Comparison of ENCODE assay signal across 8 cellular contexts in the genomic region with DNA sequence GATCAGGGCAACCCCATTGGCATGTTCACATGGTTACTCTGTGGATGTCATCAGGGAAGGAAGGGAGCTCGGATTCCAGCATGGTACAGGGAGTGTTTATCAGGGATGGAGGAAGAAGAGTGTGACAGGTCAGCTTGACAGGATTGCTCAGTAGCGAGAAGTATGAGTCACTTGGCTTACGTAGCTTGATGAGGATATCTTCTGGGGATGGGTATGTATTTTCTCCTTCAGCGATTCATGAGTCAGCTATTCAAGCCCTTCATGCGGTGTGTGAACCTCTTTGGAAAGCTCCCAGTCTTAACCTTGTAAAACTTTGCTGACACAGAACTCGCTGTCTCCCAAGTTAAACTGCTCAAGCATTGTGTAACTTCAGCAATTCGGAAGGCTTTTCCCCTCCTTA.
DNase-seq lines count a peak whose midpoint lies in the region; TF ChIP-seq lines count a peak whose summit lies in the region.

No MANE protein-coding gene starts in this region.

- no peaks in the 10 kb centered on the region for H3K27me3 ChIP-seq in AG04450 (ENCODE audit: control insufficient read depth, insufficient read depth, low read length)
- no peaks in the 10 kb centered on the region for H3K27me3 ChIP-seq in mammary epithelial cell (ENCODE audit: insufficient read depth, low read length)
- H3K27me3 ChIP-seq in mesenchymal stem cell (ENCODE audit: control insufficient read depth in 1 of 2, insufficient read depth in 1 of 2, low read length in 2 of 2) = no peaks in the 10 kb centered on the region

- H3K9me3 Mint-ChIP-seq in activated T-helper 1 cell treated with anti-CD3 and anti-CD28 coated beads, Interleukin-12 subunit alpha, Interleukin-12 subunit beta, Interleukin-2, Interleukin-4 antibody, amounts not matched to agents 30 ng/mL and 10 ng/mL and 1 ng/mL, durations not matched to agents 14 hours and 24 hours and 36 hours = no peaks in the 10 kb centered on the region

- 18% methylated on average over 7 of the region's 7 CpGs for WGBS in mammary epithelial cell (ENCODE audit: low coverage, missing lambda C conversion rate)
- 6% methylated on average over 7 of the region's 7 CpGs for WGBS in mesenchymal stem cell

- H3K23ac ChIP-seq in mesenchymal stem cell (ENCODE audit: low read length in 2 of 2) = no peak overlapping the region

- dilution Hi-C loops in mammary epithelial cell (cut with HindIII; ENCODE audit: low sequenced_read_pairs) = no loop called here

- no peak overlapping the region for H4K8ac ChIP-seq in mesenchymal stem cell (ENCODE audit: low read length)

- H3K4me2 ChIP-seq in mammary epithelial cell (ENCODE audit: insufficient read depth, low read depth, low read length) (peak overlapping the region; percentile 30), mesenchymal stem cell (ENCODE audit: low read length, poor library complexity, severe bottlenecking) (peak overlapping the region; percentile 20)

- POLR2A ChIA-PET in AG04450 (lab: Yijun Ruan, JAX) = interaction anchor here (0.5 to 1.2 kb wide), 3 partner anchors 19 to 1596 kb away, joined by 3 read pairs; no protein-coding TSS in a partner anchor

- no peak overlapping the region for H3K4me3 Mint-ChIP-seq in activated T-helper 1 cell treated with anti-CD3 and anti-CD28 coated beads, Interleukin-12 subunit alpha, Interleukin-12 subunit beta, Interleukin-2, Interleukin-4 antibody, amounts not matched to agents 30 ng/mL and 10 ng/mL and 1 ng/mL, durations not matched to agents 14 hours and 24 hours and 36 hours

- H2BK12ac ChIP-seq in mesenchymal stem cell (ENCODE audit: low read length in 2 of 2) = no peak overlapping the region

- H3K4ac ChIP-seq in mesenchymal stem cell (ENCODE audit: low read depth in 1 of 2, low read length in 2 of 2) = no peak overlapping the region

- H3K27ac Mint-ChIP-seq in activated T-helper 1 cell treated with anti-CD3 and anti-CD28 coated beads, Interleukin-12 subunit alpha, Interleukin-12 subunit beta, Interleukin-2, Interleukin-4 antibody, amounts not matched to agents 30 ng/mL and 10 ng/mL and 1 ng/mL, durations not matched to agents 14 hours and 24 hours and 36 hours = no peak overlapping the region

- intact Hi-C loops in mammary epithelial cell (cut with micrococcal nuclease) = no loop called here
- intact Hi-C loops in activated T-helper 1 cell treated with anti-CD3 and anti-CD28 coated beads, Interleukin-12 subunit alpha, Interleukin-12 subunit beta, Interleukin-2, Interleukin-4 antibody, amounts not matched to agents 30 ng/mL and 10 ng/mL and 1 ng/mL, durations not matched to agents 14 hours and 24 hours and 36 hours (cut with micrococcal nuclease) = no loop called here

- no TSS peak for BruUV-seq in mammary epithelial cell (replicated peaks; lab: Mats Ljungman, UMichigan)

- H3K79me2 ChIP-seq in mammary epithelial cell (ENCODE audit: insufficient read depth, low read length) = peaks cover 34% of the 10 kb centered on the region

- TF ChIP-seq CTCF in AG04450 (IDR thresholded peaks at IDR 0.05; ENCODE audit: low read depth, low read length) (no peak), mammary epithelial cell (conservative IDR thresholded peaks at IDR 0.05 in 1 of 2, IDR thresholded peaks at IDR 0.05 in 1 of 2; ENCODE audit: extremely low read depth in 1 of 2, insufficient read depth in 1 of 2, low read depth in 1 of 2, low read length in 2 of 2) (no peak)

- no peak overlapping the region for H2BK120ac ChIP-seq in mesenchymal stem cell (ENCODE audit: low read depth, low read length)

- no peaks in the 10 kb centered on the region for H4K20me1 ChIP-seq in mammary epithelial cell (ENCODE audit: insufficient read depth, low read length)

- H3K36me3 Mint-ChIP-seq in activated T-helper 1 cell treated with anti-CD3 and anti-CD28 coated beads, Interleukin-12 subunit alpha, Interleukin-12 subunit beta, Interleukin-2, Interleukin-4 antibody, amounts not matched to agents 30 ng/mL and 10 ng/mL and 1 ng/mL, durations not matched to agents 14 hours and 24 hours and 36 hours (ENCODE audit: low read depth) = peaks cover 2% of the 10 kb centered on the region

- no peak overlapping the region for H4K91ac ChIP-seq in mesenchymal stem cell (ENCODE audit: low read length)

- no peak overlapping the region for H3K18ac ChIP-seq in mesenchymal stem cell (ENCODE audit: low read depth in 1 of 2, low read length in 2 of 2)

- no peak overlapping the region for H3K14ac ChIP-seq in mesenchymal stem cell (ENCODE audit: low read length in 2 of 2)

- no peaks in the 10 kb centered on the region for H3K27me3 Mint-ChIP-seq in activated T-helper 1 cell treated with anti-CD3 and anti-CD28 coated beads, Interleukin-12 subunit alpha, Interleukin-12 subunit beta, Interleukin-2, Interleukin-4 antibody, amounts not matched to agents 30 ng/mL and 10 ng/mL and 1 ng/mL, durations not matched to agents 14 hours and 24 hours and 36 hours (ENCODE audit: insufficient read depth)

- CTCF ChIA-PET in AG04450 (lab: Charles Lee) (interaction anchor here (0.6 to 1.9 kb wide), 2 partner anchors 8 to 24 kb away, joined by 3 to 11 read pairs; no protein-coding TSS in a partner anchor), mammary epithelial cell (lab: Charles Lee; ENCODE audit: low non-redundant PET) (no interaction called here)

- H3K4me1 ChIP-seq in mammary epithelial cell (ENCODE audit: insufficient read depth, low read length) = peaks cover 16% of the 10 kb centered on the region
- H3K4me1 ChIP-seq in mesenchymal stem cell (ENCODE audit: control insufficient read depth, insufficient read depth, low read depth, low read length) = peaks cover 7% of the 10 kb centered on the region

- H2AFZ ChIP-seq in mammary epithelial cell (ENCODE audit: low read depth, low read length) = no peak overlapping the region
- H2AFZ ChIP-seq in mesenchymal stem cell (ENCODE audit: low read depth, low read length) = no peak overlapping the region

- in situ Hi-C loops in mammary epithelial cell (cut with MboI; ENCODE audit: low sequenced_read_pairs in 2 of 2) = no loop called here

- peaks cover 22% of the 10 kb centered on the region for H3K79me1 ChIP-seq in mesenchymal stem cell (replicated peaks; ENCODE audit: low read length, poor library complexity, severe bottlenecking)

- H3K9me3 ChIP-seq in AG04450 (ENCODE audit: control insufficient read depth, insufficient read depth, low read length) (no peaks in the 10 kb centered on the region), mammary epithelial cell (replicated peaks; ENCODE audit: insufficient read depth, low read length) (no peaks in the 10 kb centered on the region), mesenchymal stem cell (ENCODE audit: control insufficient read depth, low read length) (no peaks in the 10 kb centered on the region)

- H3K36me3 ChIP-seq in mammary epithelial cell (ENCODE audit: insufficient read depth, low read length) = no peaks in the 10 kb centered on the region
- H3K36me3 ChIP-seq in mesenchymal stem cell (ENCODE audit: control insufficient read depth in 1 of 2, insufficient read depth in 2 of 2, low read depth in 1 of 2, low read length in 2 of 2) = peaks cover 5 to 15% of the 10 kb centered on the region in 2 experiments

- peaks cover 12% of the 10 kb centered on the region for H3K4me1 Mint-ChIP-seq in activated T-helper 1 cell treated with anti-CD3 and anti-CD28 coated beads, Interleukin-12 subunit alpha, Interleukin-12 subunit beta, Interleukin-2, Interleukin-4 antibody, amounts not matched to agents 30 ng/mL and 10 ng/mL and 1 ng/mL, durations not matched to agents 14 hours and 24 hours and 36 hours (ENCODE audit: low read depth)

- H3K4me3 ChIP-seq in AG04450 (ENCODE audit: low read depth, low read length) (no peak overlapping the region), mammary epithelial cell (replicated peaks in 1 of 3; ENCODE audit: insufficient read depth in 1 of 3, low read depth in 2 of 3, low read length in 3 of 3) (no peak overlapping the region), mesenchymal stem cell (ENCODE audit: insufficient read depth in 1 of 2, low read depth in 1 of 2, low read length in 2 of 2) (no peak overlapping the region)

- H3K9ac ChIP-seq in mammary epithelial cell (ENCODE audit: insufficient read depth, low read length) = no peak overlapping the region
- H3K9ac ChIP-seq in mesenchymal stem cell (ENCODE audit: low read length) = peak overlapping the region; percentile 21

- H3K27ac ChIP-seq in AG04450 (ENCODE audit: low read depth, low read length) (peak overlapping the region; percentile 21), mammary epithelial cell (ENCODE audit: insufficient read depth, low read depth, low read length) (no peak overlapping the region), mesenchymal stem cell (ENCODE audit: low read length, poor library complexity, severe bottlenecking) (peak overlapping the region; percentile 58)

- H2BK5ac ChIP-seq in mesenchymal stem cell (ENCODE audit: low read depth, low read length, poor library complexity, severe bottlenecking) = no peak overlapping the region

- H2AK5ac ChIP-seq in mesenchymal stem cell (ENCODE audit: low read length, severe bottlenecking) = no peak overlapping the region

- DNase-seq in AG04450 (ENCODE audit: low read depth, low spot score) (peak; percentile 91), HT-29 (ENCODE audit: low spot score) (peak; percentile 40), mammary epithelial cell (peak; percentile 98), mesenchymal stem cell (peak; percentile 99), ecto neural progenitor cell (ENCODE audit: low spot score) (no peak), GM19240 (ENCODE audit: insufficient read length, low spot score) (no peak), NCI-H146 treated with DMSO at 0.1 percent for 48 hours (lab: John Stamatoyannopoulos, UW; ENCODE audit: unreplicated experiment) (no peak)
- no peak for DNase-seq in activated T-helper 1 cell treated with anti-CD3 and anti-CD28 coated beads, Interleukin-12 subunit alpha, Interleukin-12 subunit beta, Interleukin-2, Interleukin-4 antibody, amounts not matched to agents 30 ng/mL and 10 ng/mL and 1 ng/mL, durations not matched to agents 14 hours and 24 hours and 36 hours (ENCODE audit: low spot score)

- H2BK15ac ChIP-seq in mesenchymal stem cell (ENCODE audit: low read depth, poor library complexity, severe bottlenecking) = no peak overlapping the region

Comparison
In these comparisons a context has a peak if more than half of its experiments do, and no peak if none do; other contexts are left out.
1. DNase-seq: peak in AG04450 (single experiment), HT-29 (single experiment), mammary epithelial cell (single experiment) and mesenchymal stem cell (single experiment); none in ecto neural progenitor cell (single experiment), GM19240 (single experiment), activated T-helper 1 cell treated with anti-CD3 and anti-CD28 coated beads, Interleukin-12 subunit alpha, Interleukin-12 subunit beta, Interleukin-2, Interleukin-4 antibody, amounts not matched to agents 30 ng/mL and 10 ng/mL and 1 ng/mL, durations not matched to agents 14 hours and 24 hours and 36 hours (single experiment) and NCI-H146 treated with DMSO at 0.1 percent for 48 hours (single experiment).